In genomic region chr1:153946622-153947246, GRCh38 we compare ENCODE assay signal across 8 cellular contexts. TPM values are rescaled to one million over a fixed set of nuclear protein-coding genes. Genes with fewer than 3 reads are reported as not detected.
A peak's percentile ranks its signal among the peaks of the same experiment; 100 is the strongest.
DNase-seq lines count a peak whose midpoint lies in the region; ATAC-seq and TF ChIP-seq lines count a peak whose summit lies in the region.

DENND4B (minus strand) TSS chr1:153946718; CDS start chr1:153944374, 2,344 bp downstream.

- peaks cover 8% of the 10 kb centered on the region; the same call in 1 of the 2 replicates for H3K36me3 ChIP-seq in ES-I3 (ENCODE audit: insufficient read depth, low read length)
- H3K36me3 ChIP-seq in GM23338 (ENCODE audit: insufficient read depth), result peaks cover 14% of the 10 kb centered on the region; the same call in 1 of the 2 replicates
- peaks cover 56% of the 10 kb centered on the region for H3K36me3 ChIP-seq in thymus (ENCODE audit: control insufficient read depth, insufficient read depth)

- peaks cover 15% of the 10 kb centered on the region for H3K27me3 Mint-ChIP-seq in GM23338 (ENCODE audit: insufficient read depth, low read depth, poor library complexity)

- peaks cover 48% of the 10 kb centered on the region for H3K36me3 Mint-ChIP-seq in GM23338 (ENCODE audit: low read depth)

- H3K4me1 ChIP-seq in ES-I3 (ENCODE audit: insufficient read depth, low read length), result no peaks in the 10 kb centered on the region
- H3K4me1 ChIP-seq in GM23338 (ENCODE audit: insufficient read depth), result peaks cover 10% of the 10 kb centered on the region; the same call in 1 of the 2 replicates
- H3K4me1 ChIP-seq in thymus (ENCODE audit: control insufficient read depth, insufficient read depth, low read length), result peaks cover 11% of the 10 kb centered on the region

- TF ChIP-seq CTCF in GM23338 (conservative IDR thresholded peaks at IDR 0.05; ENCODE audit: low read depth in 2 of 2), result peak; percentile 69 to 91
- peak; percentile 99 for TF ChIP-seq CTCF in LNCAP (IDR thresholded peaks at IDR 0.05)
- peak in 2 of 3 donors; percentile 29 to 76 for TF ChIP-seq CTCF in omental fat pad (IDR thresholded peaks at IDR 0.05)

- WGBS in thymus, result 10% methylated on average over 28 of the region's 28 CpGs

- H3K4me3 ChIP-seq in GM23338 (peak within 1 kb of the TSS; percentile 95), thymus (ENCODE audit: low read length) (peak within 1 kb of the TSS; percentile 92)

- H3K79me2 ChIP-seq in GM23338 (replicated peaks; ENCODE audit: insufficient read depth), result peaks cover 20% of the 10 kb centered on the region

- peak within 1 kb of the TSS; percentile 72 for H2AFZ ChIP-seq in GM23338

- H3K9ac ChIP-seq in ES-I3 (ENCODE audit: low read depth, low read length), result peak within 1 kb of the TSS; percentile 56

- H4K20me1 ChIP-seq in GM23338 (replicated peaks; ENCODE audit: insufficient read depth), result peaks cover 10% of the 10 kb centered on the region; the same call in 1 of the 2 replicates

- peak; percentile 92 for ATAC-seq in GM23338
- peak; percentile 85 for ATAC-seq in omental fat pad (ENCODE audit: low FRiP score)

- H3K9me3 ChIP-seq in ES-I3 (ENCODE audit: control insufficient read depth, insufficient read depth, low read length) (no peaks in the 10 kb centered on the region), thymus (ENCODE audit: control insufficient read depth) (no peaks in the 10 kb centered on the region)

- H3K27ac Mint-ChIP-seq in GM23338, result peak within 1 kb of the TSS; percentile 73

- DNase-seq in GM23338 (ENCODE audit: low spot score) (peak; percentile 95), SK-N-DZ (ENCODE audit: low spot score) (peak; percentile 88), glomerular endothelial cell (ENCODE audit: extremely low read depth, low read depth, low spot score) (no peak), omental fat pad (ENCODE audit: low spot score) (no peak)
- peak; percentile 76 for DNase-seq in activated naive CD4-positive, alpha-beta T cell treated with anti-CD3 and anti-CD28 coated beads, Interleukin-2, amount 50 U/mL, for 16 hours

- peak within 1 kb of the TSS; percentile 99 for H3K4me2 ChIP-seq in GM23338

- no peaks in the 10 kb centered on the region; the same call in 2 of the 3 replicates for H3K9me3 Mint-ChIP-seq in GM23338

- peaks cover 5% of the 10 kb centered on the region; the same call in 1 of the 2 replicates for H3F3A ChIP-seq in GM23338 (replicated peaks; ENCODE audit: low read depth)

- H3K9me2 ChIP-seq in GM23338 (ENCODE audit: insufficient read depth), result no peaks in the 10 kb centered on the region

- peak within 1 kb of the TSS; percentile 72; the same call in 1 of the 2 replicates for H3K27ac ChIP-seq in GM23338 (ENCODE audit: low read depth)
- H3K27ac ChIP-seq in thymus (ENCODE audit: low read depth), result peak within 1 kb of the TSS; percentile 87

- H3K4me3 Mint-ChIP-seq in GM23338, result peak within 1 kb of the TSS; percentile 87

- H3K27me3 ChIP-seq in GM23338 (ENCODE audit: insufficient read depth), result no peaks in the 10 kb centered on the region
- H3K27me3 ChIP-seq in thymus (ENCODE audit: control insufficient read depth, insufficient read depth), result no peaks in the 10 kb centered on the region

- peaks cover 18% of the 10 kb centered on the region for H3K4me1 Mint-ChIP-seq in GM23338

TF ChIP-seq in GM23338, 12 proteins besides CTCF, POLR2A, EP300 and RAD21:
- TF ChIP-seq NANOG (IDR thresholded peaks at IDR 0.05; ENCODE audit: borderline replicate concordance), result no peak
- TF ChIP-seq STAT1 (IDR thresholded peaks at IDR 0.05; ENCODE audit: unreplicated experiment), result no peak
- TF ChIP-seq POLR2AphosphoS5 (IDR thresholded peaks at IDR 0.05; ENCODE audit: low read depth), result peak; percentile 52
- no peak for TF ChIP-seq JUNB (IDR thresholded peaks at IDR 0.05; ENCODE audit: unreplicated experiment)
- no peak for TF ChIP-seq ZNF462 (CRISPR knock-in tag; IDR thresholded peaks at IDR 0.05)
- no peak for TF ChIP-seq REST (IDR thresholded peaks at IDR 0.05; ENCODE audit: unreplicated experiment)

RNA-seq across cellular contexts. Expression of gene DENND4B, which starts in this region (rescaled TPM):
- total RNA-seq in GM23338 (2014; rRNA removed; shearing (Covaris generic)), result 33.3 and 57.0 TPM in 2 replicates
- 24.9 and 29.4 TPM in 2 replicates for polyA plus RNA-seq in GM23338 (2016; fragmentation: Nextera tagmentation; extraction: Ambion mirVana)
- polyA plus RNA-seq in SK-N-DZ (2014; cell fraction: cytosol; rRNA removed), result 17.6 and 24.2 TPM in 2 replicates
- 256 and 294 TPM in 2 replicates for polyA plus RNA-seq in SK-N-DZ (2014; cell fraction: nucleus; rRNA removed)
- total RNA-seq in glomerular endothelial cell, result 32.7 and 43.7 TPM in 2 replicates
- 10 to 100 TPM; 21.8 to 75.0 (median 50.3) TPM for total RNA-seq in omental fat pad
- 76.0 TPM for polyA plus RNA-seq in thymus

Comparison
In these comparisons a context has a peak if more than half of its experiments do, and no peak if none do; other contexts are left out.
1. DNase-seq: peak in GM23338 (single experiment), SK-N-DZ (single experiment) and activated naive CD4-positive, alpha-beta T cell treated with anti-CD3 and anti-CD28 coated beads, Interleukin-2, amount 50 U/mL, for 16 hours (single experiment); none in glomerular endothelial cell (single experiment) and omental fat pad (single experiment).
2. Peak in every context shown above with its lines, with median percentiles within 50 percentile points of each other: CTCF ChIP-seq.